Comparison of ENCODE assay signal across 8 cellular contexts in genomic region chr13:112968910-112969691, GRCh38. TPM values are rescaled to one million over a fixed set of nuclear protein-coding genes. Genes with fewer than 3 reads are reported as not detected.
DNase-seq lines count a peak whose midpoint lies in the region; ATAC-seq and TF ChIP-seq lines count a peak whose summit lies in the region.

TSS of gene MCF2L (plus strand) at chr13:112969214. CDS start at chr13:112969380, 166 bp downstream.

- peak within 1 kb of the TSS; percentile 90 for H3K4me3 Mint-ChIP-seq in neural crest cell

- no peaks in the 10 kb centered on the region for H3K36me3 ChIP-seq in stomach

- intact Hi-C loops in stomach (cut with DNase I; ENCODE audit: low total_unique reads), result no loop called here

- TF ChIP-seq EP300 in stomach (IDR thresholded peaks at IDR 0.05), result no peak

- no peak within 1 kb of the TSS for H3K27ac ChIP-seq in foreskin keratinocyte
- H3K27ac ChIP-seq in stomach, result peak within 1 kb of the TSS; percentile 76 to 84 (median 83)

- DNase-seq in NCI-H1436 (lab: John Stamatoyannopoulos, UW) (peak; percentile 38), NCI-H1436 treated with DMSO at 0.1 percent for 48 hours (lab: John Stamatoyannopoulos, UW) (no peak), NOMO-1 (lab: John Stamatoyannopoulos, UW; ENCODE audit: unreplicated experiment in 2 of 2) (peak; percentile 62 to 63), foreskin keratinocyte (no peak), neural crest cell (ENCODE audit: low read depth, low spot score) (peak; percentile 30), stomach (peak; percentile 56), NCI-H446 treated with DMSO at 0.1 percent for 48 hours (lab: John Stamatoyannopoulos, UW) (no peak)
- peak; percentile 30 to 54 for DNase-seq in activated T-helper 1 cell treated with anti-CD3 and anti-CD28 coated beads, Interleukin-2, amount 50 U/mL, for 16 hours (ENCODE audit: low read depth in 1 of 2, low spot score in 1 of 2)

- H3K27me3 ChIP-seq in foreskin keratinocyte, result peaks cover 61% of the 10 kb centered on the region
- H3K27me3 ChIP-seq in stomach, result peaks cover 0 to 56% (median 10%) of the 10 kb centered on the region in 3 donors

- peaks cover 24% of the 10 kb centered on the region for H3K4me1 Mint-ChIP-seq in neural crest cell

- 0 to 2% (median 1%) methylated on average over 13 to 69 of the region's 69 CpGs for WGBS in stomach, 5 donors

- H3K27ac Mint-ChIP-seq in neural crest cell (ENCODE audit: unreplicated experiment), result no peak within 1 kb of the TSS

- peaks cover 14% of the 10 kb centered on the region for H3K36me3 Mint-ChIP-seq in neural crest cell (ENCODE audit: low read depth)

- H3K9me3 Mint-ChIP-seq in neural crest cell, result peaks cover 10% of the 10 kb centered on the region

- no peaks in the 10 kb centered on the region for H3K9me3 ChIP-seq in stomach

- H3K4me3 ChIP-seq in stomach, result peak within 1 kb of the TSS; percentile 49 to 64 (median 59)

- H3K27me3 Mint-ChIP-seq in neural crest cell (ENCODE audit: low read depth), result no peaks in the 10 kb centered on the region

- ATAC-seq in foreskin keratinocyte, result peak; percentile 28

- H3K4me1 ChIP-seq in foreskin keratinocyte, result no peaks in the 10 kb centered on the region
- H3K4me1 ChIP-seq in stomach, result peaks cover 19 to 27% (median 24%) of the 10 kb centered on the region in 4 donors

- no peak for TF ChIP-seq POLR2A in stomach (IDR thresholded peaks at IDR 0.05)

- peak; percentile 32 for TF ChIP-seq CTCF in foreskin keratinocyte (conservative IDR thresholded peaks at IDR 0.05)
- TF ChIP-seq CTCF in neural crest cell (conservative IDR thresholded peaks at IDR 0.05), result no peak
- TF ChIP-seq CTCF in stomach (IDR thresholded peaks at IDR 0.05), result peak in 2 of 7 experiments; percentile 8 to 38

RNA-seq across cellular contexts. Expression of gene MCF2L, which starts in this region (rescaled TPM):
- total RNA-seq in foreskin keratinocyte, result 0.07 TPM in 1 of 2 replicates, not detected in the other
- 0.06 TPM in 1 of 2 replicates, not detected in the other for polyA plus RNA-seq in foreskin keratinocyte
- total RNA-seq in neural crest cell, result 59.9 and 62.5 TPM in 2 replicates
- total RNA-seq in stomach, result 100 to 1,000 TPM in 1 of 5 donors, 10 to 100 TPM in 4; 39.1 to 363 (median 58.6) TPM
- polyA plus RNA-seq in stomach, result 10 to 100 TPM; 10.8 to 20.0 (median 13.3) TPM

Comparison
In these comparisons a context has a peak if more than half of its experiments do, and no peak if none do; other contexts are left out.
1. RNA of gene MCF2L (total RNA-seq): 59.9 to 62.5 TPM in neural crest cell and 39.1 to 363 TPM in stomach; 0.07 TPM in foreskin keratinocyte; every median in the first group is over 10 times any median in the second.
2. RNA of gene MCF2L (polyA plus RNA-seq): 10.8 to 20.0 TPM in stomach; 0.06 TPM in foreskin keratinocyte; every median in the first group is over 10 times any median in the second.
3. DNase-seq: peak in NCI-H1436 (single experiment), NOMO-1 (2 of 2), activated T-helper 1 cell treated with anti-CD3 and anti-CD28 coated beads, Interleukin-2, amount 50 U/mL, for 16 hours (2 of 2), neural crest cell (single experiment) and stomach (single experiment); none in NCI-H1436 treated with DMSO at 0.1 percent for 48 hours (single experiment), foreskin keratinocyte (0 of 2) and NCI-H446 treated with DMSO at 0.1 percent for 48 hours (single experiment).
4. Peak in ATAC-seq in foreskin keratinocyte; RNA of the gene not detected or under 1 TPM.